In the genomic region with DNA sequence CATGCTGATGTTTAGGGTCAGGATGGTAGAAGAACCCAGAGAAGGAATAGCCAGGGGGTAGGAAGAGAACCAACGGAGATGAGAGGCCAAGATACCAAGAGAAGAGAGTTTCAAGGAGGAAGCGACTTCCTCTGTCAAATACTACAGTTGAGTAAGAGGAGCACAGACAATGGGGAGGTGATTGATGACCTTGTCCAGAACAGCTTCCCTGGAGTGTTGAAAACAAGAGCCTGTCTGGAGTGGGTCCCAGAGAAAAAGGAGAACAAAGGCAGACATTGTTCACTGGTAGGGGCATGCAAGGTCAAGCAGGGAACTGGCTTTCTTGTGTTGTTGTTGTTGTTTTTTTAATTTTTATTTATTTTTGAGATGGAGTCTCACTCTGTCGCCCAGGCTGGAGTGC, we compare ENCODE assay signal across 19 cellular contexts. TPM values are rescaled to one million over a fixed set of nuclear protein-coding genes. Genes with fewer than 3 reads are reported as not detected.
"Had no signal": no experiment of that assay in that cellular context is flagged by ENCODE, and none has a peak within 500 bp of the region (broad histone marks: within the 10 kb centered on the region; RNA-seq: fewer than 3 reads in every experiment).

No MANE protein-coding gene starts in this region.

- H3K27ac ChIP-seq: body of pancreas, dorsolateral prefrontal cortex, esophagus muscularis mucosa, spleen had no signal

- DNase-seq: activated CD4-positive, alpha-beta T cell treated with anti-CD3 and anti-CD28 coated beads, Interleukin-2, amount 10 ng/mL, durations not matched to agents 7 days and 5 days; activated CD4-positive, CD25-positive, alpha-beta regulatory T cell; activated naive CD4-positive, alpha-beta T cell treated with anti-CD3 and anti-CD28 coated beads, Interleukin-2, amount 50 U/mL, for 16 hours; activated T-cell treated with anti-CD3 and anti-CD28 coated beads, Interleukin-2, amount 50 U/mL, for 1 hour; body of pancreas; dorsolateral prefrontal cortex; foreskin fibroblast; head of caudate nucleus; nephron progenitor cell; stimulated activated CD4-positive, alpha-beta T cell treated with anti-CD3 and anti-CD28 coated beads, Interleukin-1b, Interleukin-23, amount 100 ng/mL, for 48 hours; stimulated activated naive B cell treated with anti-CD40 and anti-IgM and Interleukin-4, amounts not matched to agents 10 μg/mL and 1 μg/mL and 100 μg/mL, for 72 hours had no signal

- H3K27ac Mint-ChIP-seq: activated CD4-positive, alpha-beta T cell treated with anti-CD3 and anti-CD28 coated beads, Interleukin-2, amount 10 ng/mL, durations not matched to agents 7 days and 5 days; nephron progenitor cell; stimulated activated naive B cell treated with anti-CD40 and anti-IgM and Interleukin-4, amounts not matched to agents 10 μg/mL and 1 μg/mL and 100 μg/mL, for 72 hours; T-helper 1 cell treated with Interleukin-12 subunit alpha and Interleukin-12 subunit beta and Interleukin-4 antibody, amounts not matched to agents 30 μg/mL and 1 μg/mL, for 36 hours; type B pancreatic cell had no signal

- H3K4me3 Mint-ChIP-seq: activated CD4-positive, alpha-beta T cell treated with anti-CD3 and anti-CD28 coated beads, Interleukin-2, amount 10 ng/mL, durations not matched to agents 7 days and 5 days; nephron progenitor cell; stimulated activated naive B cell treated with anti-CD40 and anti-IgM and Interleukin-4, amounts not matched to agents 10 μg/mL and 1 μg/mL and 100 μg/mL, for 72 hours; T-helper 1 cell treated with Interleukin-12 subunit alpha and Interleukin-12 subunit beta and Interleukin-4 antibody, amounts not matched to agents 30 μg/mL and 1 μg/mL, for 36 hours; type B pancreatic cell had no signal

- H3K9me3 Mint-ChIP-seq: activated CD4-positive, alpha-beta T cell treated with anti-CD3 and anti-CD28 coated beads, Interleukin-2, amount 10 ng/mL, durations not matched to agents 7 days and 5 days; nephron progenitor cell; stimulated activated naive B cell treated with anti-CD40 and anti-IgM and Interleukin-4, amounts not matched to agents 10 μg/mL and 1 μg/mL and 100 μg/mL, for 72 hours; T-helper 1 cell treated with Interleukin-12 subunit alpha and Interleukin-12 subunit beta and Interleukin-4 antibody, amounts not matched to agents 30 μg/mL and 1 μg/mL, for 36 hours; type B pancreatic cell had no signal

- H3K36me3 Mint-ChIP-seq: stimulated activated naive B cell treated with anti-CD40 and anti-IgM and Interleukin-4, amounts not matched to agents 10 μg/mL and 1 μg/mL and 100 μg/mL, for 72 hours; type B pancreatic cell had no signal

- H3K4me1 ChIP-seq: body of pancreas had no signal

- H3K36me3 ChIP-seq: esophagus muscularis mucosa, spleen had no signal

- H3K4me3 ChIP-seq: body of pancreas, dorsolateral prefrontal cortex, esophagus muscularis mucosa, spleen had no signal

- H3K9me3 ChIP-seq: body of pancreas, esophagus muscularis mucosa, spleen had no signal

RNA-seq across cellular contexts. Expression of a gene that starts 55.8 kb away (rescaled TPM):
- total RNA-seq: activated CD4-positive, alpha-beta T cell treated with anti-CD3 and anti-CD28 coated beads, Interleukin-2, amount 10 ng/mL, durations not matched to agents 7 days and 5 days; lung microvascular endothelial cell; omental fat pad; pulmonary artery endothelial cell; sciatic nerve; spleen had no signal
